Comparison of ENCODE assay signal across 24 cellular contexts in the genomic region with DNA sequence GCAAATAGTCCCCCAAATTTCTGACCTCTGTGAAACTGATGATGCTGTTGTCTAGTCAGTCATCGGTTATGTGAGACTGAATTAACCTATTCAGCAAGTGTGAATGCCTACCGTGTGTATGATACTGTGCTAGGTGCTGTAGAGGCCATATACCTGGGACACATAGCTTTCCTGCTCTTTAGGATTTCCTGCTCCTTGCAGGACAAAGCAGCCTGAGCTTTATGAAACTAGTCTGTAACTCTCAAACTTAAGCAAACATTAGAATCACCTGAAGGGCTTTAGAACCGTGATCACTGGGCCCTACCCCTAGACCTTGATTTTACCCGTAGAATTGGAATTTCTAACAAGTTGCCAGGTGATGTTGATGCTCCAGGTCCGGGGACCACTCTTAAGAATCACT. TPM values are rescaled to one million over a fixed set of nuclear protein-coding genes. Genes with fewer than 3 reads are reported as not detected.
DNase-seq lines count a peak whose midpoint lies in the region; ATAC-seq and TF ChIP-seq lines count a peak whose summit lies in the region.
"Had no signal": no experiment of that assay in that cellular context is flagged by ENCODE, and none has a peak within 500 bp of the region (broad histone marks: within the 10 kb centered on the region; RNA-seq: fewer than 3 reads in every experiment).

No MANE protein-coding gene starts in this region.

- peaks cover 16% of the 10 kb centered on the region for H3K79me2 ChIP-seq in trophoblast cell (ENCODE audit: control insufficient read depth, insufficient read depth, low read length, poor library complexity)

- no peak overlapping the region for H3K56ac ChIP-seq in IMR-90 (ENCODE audit: extremely low read depth, insufficient read depth, low read length)

- dilution Hi-C loops in IMR-90 (cut with HindIII; ENCODE audit: low sequenced_read_pairs, unreplicated experiment): no loop called here

- H2AK5ac ChIP-seq in IMR-90 (ENCODE audit: low read depth, low read length) (no peak overlapping the region), trophoblast cell (ENCODE audit: low read length) (no peak overlapping the region)

- no peaks in the 10 kb centered on the region for H3K27me3 ChIP-seq in A673 (replicated peaks; ENCODE audit: insufficient read depth, low read depth, low read length, poor library complexity)
- no peaks in the 10 kb centered on the region for H3K27me3 ChIP-seq in IMR-90 (ENCODE audit: control insufficient read depth, insufficient read depth, low read length)
- no peaks in the 10 kb centered on the region for H3K27me3 ChIP-seq in endocrine pancreas (ENCODE audit: control insufficient read depth, insufficient read depth, low read length)
- H3K27me3 ChIP-seq in trophoblast cell (ENCODE audit: insufficient read depth, low read length): no peaks in the 10 kb centered on the region
- H3K27me3 ChIP-seq: tibial artery had no signal

- H3K23ac ChIP-seq in IMR-90 (ENCODE audit: low read depth, low read length) (0 out of 2 replicates have a peak overlapping the region, but pooled peaks have one; percentile 54), trophoblast cell (ENCODE audit: low read length) (no peak overlapping the region)

- H3K9me1 ChIP-seq in IMR-90 (ENCODE audit: insufficient read depth, low read length): peaks cover 16% of the 10 kb centered on the region

- no peak for TF ChIP-seq POLR2A in IMR-90 (IDR thresholded peaks at IDR 0.05; ENCODE audit: low read depth, low read length)

- peaks cover 0 to 36% of the 10 kb centered on the region in 2 experiments; a peak in 2 of 4 replicates for H3K79me1 ChIP-seq in IMR-90 (ENCODE audit: low read depth in 1 of 2, low read length in 2 of 2)
- no peaks in the 10 kb centered on the region for H3K79me1 ChIP-seq in trophoblast cell (ENCODE audit: low read length)

- H2BK120ac ChIP-seq in IMR-90 (ENCODE audit: low read depth, low read length) (no peak overlapping the region), trophoblast cell (ENCODE audit: insufficient read depth, low read length, poor library complexity) (no peak overlapping the region)

- no peak overlapping the region for H2BK15ac ChIP-seq in IMR-90 (ENCODE audit: low read depth, low read length)

- no peak overlapping the region for H3K4me3 ChIP-seq in A673 (ENCODE audit: low read depth, low read length, poor library complexity, severe bottlenecking)
- no peak overlapping the region for H3K4me3 ChIP-seq in IMR-90 (ENCODE audit: insufficient read depth, low read depth, low read length)
- H3K4me3 ChIP-seq in endocrine pancreas (ENCODE audit: control insufficient read depth, insufficient read depth, low read length): peak overlapping the region; percentile 11
- no peak overlapping the region for H3K4me3 ChIP-seq in trophoblast cell (ENCODE audit: low read depth, low read length)
- H3K4me3 ChIP-seq: prostate gland, tibial artery had no signal

- peaks cover 94% of the 10 kb centered on the region for H4K20me1 ChIP-seq in IMR-90 (ENCODE audit: insufficient read depth, low read length)

- TF ChIP-seq CTCF in A673 (conservative IDR thresholded peaks at IDR 0.05; ENCODE audit: low read depth, low read length) (no peak), IMR-90 (conservative IDR thresholded peaks at IDR 0.05; ENCODE audit: low read depth, low read length) (no peak)

- POLR2A ChIA-PET in A673 (lab: Charles Lee; ENCODE audit: low non-redundant PET) (no interaction called here), IMR-90 (lab: Charles Lee; ENCODE audit: unreplicated experiment) (no interaction called here)

- no peak for ATAC-seq in IMR-90 (ENCODE audit: low read depth)
- ATAC-seq in GM18519 (IDR thresholded peaks at IDR 0.05; ENCODE audit: low FRiP score, unreplicated experiment): no peak
- ATAC-seq: Right ventricle myocardium inferior, SK-N-SH treated with all-trans-retinoic acid at 6 μM for 48 hours had no signal

- H4K5ac ChIP-seq in IMR-90 (ENCODE audit: low read depth, low read length): no peak overlapping the region

- BruUV-seq in A673 (replicated peaks; lab: Mats Ljungman, UMichigan): no TSS peak
- no TSS peak for BruUV-seq in IMR-90 (replicated peaks; lab: Mats Ljungman, UMichigan)

- H3K27ac ChIP-seq in A673 (ENCODE audit: low read depth, low read length, poor library complexity, severe bottlenecking): peak overlapping the region; percentile 18
- H3K27ac ChIP-seq in IMR-90 (ENCODE audit: insufficient read depth, low read length): no peak overlapping the region
- no peak overlapping the region for H3K27ac ChIP-seq in trophoblast cell (ENCODE audit: low read depth, low read length)
- H3K27ac ChIP-seq: prostate gland had no signal

- peak overlapping the region; percentile 5; the same call in 1 of the 2 replicates for H3K4me2 ChIP-seq in IMR-90 (ENCODE audit: low read depth, low read length)
- no peak overlapping the region for H3K4me2 ChIP-seq in trophoblast cell (ENCODE audit: low read length)

- in situ Hi-C loops in IMR-90 (cut with MboI; ENCODE audit: low sequenced_read_pairs): no loop called here

- H3K18ac ChIP-seq in IMR-90 (ENCODE audit: low read depth, low read length): no peak overlapping the region
- H3K18ac ChIP-seq in trophoblast cell (ENCODE audit: low read length): no peak overlapping the region

- H2AFZ ChIP-seq in IMR-90 (replicated peaks; ENCODE audit: low read length, poor library complexity) (no peak overlapping the region), trophoblast cell (ENCODE audit: insufficient read depth, low read length, poor library complexity) (no peak overlapping the region)

- intact Hi-C loops in A673 (cut with micrococcal nuclease; ENCODE audit: unreplicated experiment) (loop anchor here (5.0 kb wide), 2 partner anchors 35 to 65 kb away; no protein-coding TSS in a partner anchor), IMR-90 (cut with micrococcal nuclease) (no loop called here)

- H2AK9ac ChIP-seq in IMR-90 (replicated peaks; ENCODE audit: low read depth, low read length, poor library complexity): no peak overlapping the region

- no peak overlapping the region for H4K91ac ChIP-seq in IMR-90 (ENCODE audit: insufficient read depth, low read depth, low read length)
- no peak overlapping the region for H4K91ac ChIP-seq in trophoblast cell (ENCODE audit: low read depth, low read length)

- TF ChIP-seq RAD21 in IMR-90 (IDR thresholded peaks at IDR 0.05; ENCODE audit: low read length): no peak

- no peak overlapping the region for H3K9ac ChIP-seq in IMR-90 (ENCODE audit: low read depth, low read length)
- H3K9ac ChIP-seq in endocrine pancreas (ENCODE audit: control insufficient read depth, insufficient read depth, low read length): no peak overlapping the region
- H3K9ac ChIP-seq in trophoblast cell (ENCODE audit: low read length): no peak overlapping the region

- WGBS in IMR-90 (ENCODE audit: extremely low coverage in 2 of 2, insufficient read length in 1 of 2), 2 experiments: no CpG with 5 or more reads among the region's 5 CpGs
- no CpG with 5 or more reads among the region's 5 CpGs for WGBS in trophoblast cell (ENCODE audit: extremely low coverage, insufficient coverage, insufficient read length)

- H4K12ac ChIP-seq in trophoblast cell (ENCODE audit: low read depth, low read length): no peak overlapping the region

- H4K8ac ChIP-seq in IMR-90 (ENCODE audit: low read depth in 2 of 2, low read length in 2 of 2) (no peak overlapping the region), trophoblast cell (ENCODE audit: low read depth, low read length) (no peak overlapping the region)

- H3K36me3 ChIP-seq in A673 (ENCODE audit: insufficient read depth, low read length, poor library complexity, severe bottlenecking): no peaks in the 10 kb centered on the region
- no peaks in the 10 kb centered on the region for H3K36me3 ChIP-seq in IMR-90 (ENCODE audit: control insufficient read depth, insufficient read depth, low read length)
- no peaks in the 10 kb centered on the region for H3K36me3 ChIP-seq in endocrine pancreas (ENCODE audit: control insufficient read depth, insufficient read depth, low read length)
- H3K36me3 ChIP-seq in trophoblast cell (ENCODE audit: control insufficient read depth in 1 of 2, insufficient read depth in 2 of 2, low read length in 2 of 2): no peaks in the 10 kb centered on the region
- H3K36me3 ChIP-seq: prostate gland, tibial artery had no signal

- H3K9me3 ChIP-seq in A673 (ENCODE audit: low read depth, low read length, poor library complexity, severe bottlenecking): no peaks in the 10 kb centered on the region
- H3K9me3 ChIP-seq in IMR-90 (ENCODE audit: control insufficient read depth, insufficient read depth, low read length): no peaks in the 10 kb centered on the region
- H3K9me3 ChIP-seq in endocrine pancreas (ENCODE audit: control insufficient read depth, low read length): no peaks in the 10 kb centered on the region
- H3K9me3 ChIP-seq in trophoblast cell (ENCODE audit: insufficient read depth, low read depth, low read length): no peaks in the 10 kb centered on the region
- H3K9me3 ChIP-seq: prostate gland, tibial artery had no signal

- CTCF ChIA-PET in A673 (lab: Charles Lee): no interaction called here
- CTCF ChIA-PET in IMR-90 (lab: Yijun Ruan, JAX): interaction anchor here (0.5 to 1.7 kb wide), 3 partner anchors 21 to 29 kb away, joined by 4 to 5 read pairs (median 4); no protein-coding TSS in a partner anchor

- H3K14ac ChIP-seq in IMR-90 (replicated peaks; ENCODE audit: low read depth, low read length) (no peak overlapping the region), trophoblast cell (ENCODE audit: low read length) (no peak overlapping the region)

- H3K4ac ChIP-seq in IMR-90 (ENCODE audit: low read depth, low read length): no peak overlapping the region
- H3K4ac ChIP-seq in trophoblast cell (ENCODE audit: low read depth, low read length): peak overlapping the region; percentile 24

- H3K4me1 ChIP-seq in A673 (ENCODE audit: insufficient read depth, low read length, poor library complexity, severe bottlenecking) (peaks cover 30% of the 10 kb centered on the region), IMR-90 (ENCODE audit: control insufficient read depth, insufficient read depth, low read length) (peaks cover 19% of the 10 kb centered on the region), endocrine pancreas (ENCODE audit: control insufficient read depth, insufficient read depth, low read length) (peaks cover 18% of the 10 kb centered on the region), trophoblast cell (ENCODE audit: control insufficient read depth in 1 of 2, insufficient read depth in 2 of 2, low read length in 2 of 2) (peaks cover 0 to 2% of the 10 kb centered on the region in 2 experiments)

- no peak overlapping the region for H2BK20ac ChIP-seq in IMR-90 (ENCODE audit: low read depth, low read length)

- H2BK5ac ChIP-seq in IMR-90 (ENCODE audit: low read depth, low read length, poor library complexity, severe bottlenecking) (no peak overlapping the region), trophoblast cell (ENCODE audit: low read depth, low read length, poor library complexity) (no peak overlapping the region)

- DNase-seq in A673 (ENCODE audit: low spot score) (no peak), IMR-90 (no peak), trophoblast cell (no peak), OCI-M1 (lab: John Stamatoyannopoulos, UW) (no peak)
- no peak for DNase-seq in activated CD4-positive, CD25-positive, alpha-beta regulatory T cell treated with anti-CD3 and anti-CD28 coated beads, Interleukin-2, amount 50 U/mL, for 72 hours
- no peak for DNase-seq in activated effector memory CD4-positive, alpha-beta T cell treated with Interleukin-2 at 50 U/mL for 16 hours
- DNase-seq: activated CD4-positive, alpha-beta T cell treated with anti-CD3 and anti-CD28 coated beads, Interleukin-2, amount 10 ng/mL, durations not matched to agents 7 days and 5 days; activated naive CD4-positive, alpha-beta T cell; activated T-cell treated with anti-CD3 and anti-CD28 coated beads, Interleukin-2, amount 50 U/mL, for 48 hours; DMS153; glutamatergic neuron; H9; naive B cell; NCI-H1417; NCI-H2081; NCI-H82; stimulated activated CD4-positive, alpha-beta T cell treated with anti-CD3 and anti-CD28 coated beads, Interleukin-15, amount 100 ng/mL, for 24 hours; stimulated activated naive CD4-positive, alpha-beta T cell treated with Interleukin-2 at 50 U/mL for 16 hours had no signal

- no peak overlapping the region for H2BK12ac ChIP-seq in trophoblast cell (ENCODE audit: low read length)

RNA-seq across cellular contexts. Expression of a gene that starts 6.9 kb away (rescaled TPM):
- total RNA-seq in A673 (2021): 94.4 and 101 TPM in 2 replicates
- total RNA-seq in IMR-90 (2012; rRNA removed): 80.5 and 88.0 TPM in 2 replicates
- polyA plus RNA-seq in IMR-90 (2012; rRNA removed): 72.8 and 78.5 TPM in 2 replicates
- polyA plus RNA-seq in IMR-90 (2012; cell fraction: cytosol; rRNA removed): 34.2 and 35.5 TPM in 2 replicates
- polyA plus RNA-seq in IMR-90 (2012; cell fraction: nucleus; rRNA removed; ENCODE audit: low replicate concordance): 156 and 427 TPM in 2 replicates
- 58.6 and 59.7 TPM in 2 replicates for polyA plus RNA-seq in trophoblast cell (2013)

RNA-seq across cellular contexts. Expression of a gene that starts 58.1 kb away (rescaled TPM):
- total RNA-seq in A673 (2021) (416 and 446 TPM in 2 replicates), IMR-90 (2012; rRNA removed) (163 and 241 TPM in 2 replicates)
- 163 and 181 TPM in 2 replicates for polyA plus RNA-seq in IMR-90 (2012; rRNA removed)
- polyA plus RNA-seq in IMR-90 (2012; cell fraction: cytosol; rRNA removed): 141 and 165 TPM in 2 replicates
- polyA plus RNA-seq in IMR-90 (2012; cell fraction: nucleus; rRNA removed; ENCODE audit: low replicate concordance): 111 and 312 TPM in 2 replicates
- 350 and 375 TPM in 2 replicates for polyA plus RNA-seq in trophoblast cell (2013)
